In genomic region chr15:94119923-94120775, GRCh38 we compare ENCODE assay signal across 9 cellular contexts.
DNase-seq lines count a peak whose midpoint lies in the region; ATAC-seq and TF ChIP-seq lines count a peak whose summit lies in the region.
"Had no signal": no experiment of that assay in that cellular context is flagged by ENCODE, and none has a peak within 500 bp of the region (broad histone marks: within the 10 kb centered on the region; RNA-seq: fewer than 3 reads in every experiment).

No MANE protein-coding gene starts in this region.

- peak; percentile 94 for TF ChIP-seq RAD21 in Ishikawa (IDR thresholded peaks at IDR 0.05; ENCODE audit: low read depth)

- no peaks in the 10 kb centered on the region for H3K27me3 ChIP-seq in ovary

- TF ChIP-seq EP300 in Ishikawa (IDR thresholded peaks at IDR 0.05; ENCODE audit: borderline replicate concordance) (no peak), ovary (IDR thresholded peaks at IDR 0.05) (no peak)

- H3K4me3 Mint-ChIP-seq in activated T-helper 17 cell treated with anti-CD3 and anti-CD28 coated beads, Interleukin-2, amount 50 U/mL, for 72 hours, result no peak overlapping the region

- CTCF ChIA-PET in GM10248 (lab: Yijun Ruan, JAX), result interaction anchor here (0.6 to 1.8 kb wide), 29 partner anchors 8 to 1521 kb away, joined by 3 to 51 read pairs (median 4); partner anchors contain the start of gene RGMA

- WGBS in ovary, 3 donors, result 39 to 43% (median 42%) methylated on average over 11 of the region's 11 CpGs

- POLR2A ChIA-PET in GM10248 (lab: Yijun Ruan, JAX), result no interaction called here

- H3K27ac Mint-ChIP-seq in activated T-helper 17 cell treated with anti-CD3 and anti-CD28 coated beads, Interleukin-2, amount 50 U/mL, for 72 hours, result no peak overlapping the region

- no peaks in the 10 kb centered on the region for H3K36me3 Mint-ChIP-seq in activated T-helper 17 cell treated with anti-CD3 and anti-CD28 coated beads, Interleukin-2, amount 50 U/mL, for 72 hours (ENCODE audit: low read depth)

- H3K4me1 Mint-ChIP-seq in activated T-helper 17 cell treated with anti-CD3 and anti-CD28 coated beads, Interleukin-2, amount 50 U/mL, for 72 hours, result no peaks in the 10 kb centered on the region

- no peak for TF ChIP-seq POLR2A in ovary (IDR thresholded peaks at IDR 0.05)

- no peaks in the 10 kb centered on the region for H3K27me3 Mint-ChIP-seq in activated T-helper 17 cell treated with anti-CD3 and anti-CD28 coated beads, Interleukin-2, amount 50 U/mL, for 72 hours

- ATAC-seq in GM21786 (IDR thresholded peaks at IDR 0.05; ENCODE audit: unreplicated experiment), result peak; percentile 100
- ATAC-seq in activated T-helper 17 cell treated with anti-CD3 and anti-CD28 coated beads, Interleukin-2, amount 50 U/mL, for 72 hours (replicated peaks), result peak; percentile 96

- H3K36me3 ChIP-seq in ovary, result no peaks in the 10 kb centered on the region

- intact Hi-C loops in ovary (cut with DNase I), result loop anchor here (2.0 to 10.0 kb wide), 6 partner anchors 123 to 1328 kb away; no protein-coding TSS in a partner anchor

- DNase-seq in GM10248 (ENCODE audit: extremely low spot score) (peak; percentile 53), NOMO-1 treated with DMSO at 0.1 percent for 48 hours (lab: John Stamatoyannopoulos, UW; ENCODE audit: unreplicated experiment) (peak; percentile 92), germinal center (ENCODE audit: low spot score) (peak; percentile 61), ovary (peak; percentile 60 to 83 (median 63))
- DNase-seq in activated CD4-positive, CD25-positive, alpha-beta regulatory T cell treated with anti-CD3 and anti-CD28 coated beads, Interleukin-2, amount 50 U/mL, for 72 hours, result no peak

- no peak overlapping the region for H3K4me3 ChIP-seq in ovary
- H3K4me3 ChIP-seq: skin epidermis had no signal

- H3K9me3 ChIP-seq in ovary, result no peaks in the 10 kb centered on the region

- peak overlapping the region in 1 of 2 donors; percentile 61 for H3K27ac ChIP-seq in ovary

- peak; percentile 86 for TF ChIP-seq CTCF in GM10248 (IDR thresholded peaks at IDR 0.05; ENCODE audit: control extremely low read depth, extremely low read depth, low read depth, missing control alignments)
- peak; percentile 91 to 99 (median 99) for TF ChIP-seq CTCF in ovary (IDR thresholded peaks at IDR 0.05)

- no peaks in the 10 kb centered on the region for H3K9me3 Mint-ChIP-seq in activated T-helper 17 cell treated with anti-CD3 and anti-CD28 coated beads, Interleukin-2, amount 50 U/mL, for 72 hours

- no peaks in the 10 kb centered on the region for H3K4me1 ChIP-seq in ovary (ENCODE audit: insufficient read depth)

TF ChIP-seq in Ishikawa, 13 proteins besides CTCF, POLR2A, EP300 and RAD21:
- TF ChIP-seq NFIC (IDR thresholded peaks at IDR 0.05) (no peak), TEAD4 (IDR thresholded peaks at IDR 0.05) (0 out of 2 replicates have a peak, but pooled peaks have one; percentile 20), FOXM1 (IDR thresholded peaks at IDR 0.05; ENCODE audit: borderline replicate concordance, low read depth) (no peak), YY1 (IDR thresholded peaks at IDR 0.05; ENCODE audit: low read depth) (peak; percentile 66)
- TF ChIP-seq, protein P1, sequence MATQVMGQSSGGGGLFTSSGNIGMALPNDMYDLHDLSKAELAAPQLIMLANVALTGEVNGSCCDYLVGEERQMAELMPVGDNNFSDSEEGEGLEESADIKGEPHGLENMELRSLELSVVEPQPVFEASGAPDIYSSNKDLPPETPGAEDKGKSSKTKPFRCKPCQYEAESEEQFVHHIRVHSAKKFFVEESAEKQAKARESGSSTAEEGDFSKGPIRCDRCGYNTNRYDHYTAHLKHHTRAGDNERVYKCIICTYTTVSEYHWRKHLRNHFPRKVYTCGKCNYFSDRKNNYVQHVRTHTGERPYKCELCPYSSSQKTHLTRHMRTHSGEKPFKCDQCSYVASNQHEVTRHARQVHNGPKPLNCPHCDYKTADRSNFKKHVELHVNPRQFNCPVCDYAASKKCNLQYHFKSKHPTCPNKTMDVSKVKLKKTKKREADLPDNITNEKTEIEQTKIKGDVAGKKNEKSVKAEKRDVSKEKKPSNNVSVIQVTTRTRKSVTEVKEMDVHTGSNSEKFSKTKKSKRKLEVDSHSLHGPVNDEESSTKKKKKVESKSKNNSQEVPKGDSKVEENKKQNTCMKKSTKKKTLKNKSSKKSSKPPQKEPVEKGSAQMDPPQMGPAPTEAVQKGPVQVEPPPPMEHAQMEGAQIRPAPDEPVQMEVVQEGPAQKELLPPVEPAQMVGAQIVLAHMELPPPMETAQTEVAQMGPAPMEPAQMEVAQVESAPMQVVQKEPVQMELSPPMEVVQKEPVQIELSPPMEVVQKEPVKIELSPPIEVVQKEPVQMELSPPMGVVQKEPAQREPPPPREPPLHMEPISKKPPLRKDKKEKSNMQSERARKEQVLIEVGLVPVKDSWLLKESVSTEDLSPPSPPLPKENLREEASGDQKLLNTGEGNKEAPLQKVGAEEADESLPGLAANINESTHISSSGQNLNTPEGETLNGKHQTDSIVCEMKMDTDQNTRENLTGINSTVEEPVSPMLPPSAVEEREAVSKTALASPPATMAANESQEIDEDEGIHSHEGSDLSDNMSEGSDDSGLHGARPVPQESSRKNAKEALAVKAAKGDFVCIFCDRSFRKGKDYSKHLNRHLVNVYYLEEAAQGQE (IDR thresholded peaks at IDR 0.05; ENCODE audit: low read depth), result no peak
